Comparison of ENCODE assay signal across 13 cellular contexts in the genomic region with DNA sequence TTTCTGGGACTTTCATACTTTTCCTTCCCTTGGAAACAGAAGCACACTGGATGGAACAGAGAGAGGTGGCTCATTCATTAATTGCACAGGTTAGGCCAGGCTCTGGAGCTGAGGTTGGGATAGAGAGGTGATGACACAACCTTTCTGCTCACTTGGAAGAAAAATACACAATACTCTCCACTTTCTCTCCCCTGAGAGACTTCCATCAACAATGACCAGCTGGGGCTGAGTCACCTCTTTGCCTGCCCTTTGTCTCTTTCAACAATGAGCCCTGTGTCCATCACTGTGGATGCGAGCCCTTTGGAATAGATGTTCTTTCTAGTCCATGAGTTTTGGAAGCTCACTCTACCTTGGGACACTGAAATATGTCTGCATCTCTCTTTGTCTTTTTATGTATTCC. TPM values are rescaled to one million over a fixed set of nuclear protein-coding genes. Genes with fewer than 3 reads are reported as not detected.
DNase-seq lines count a peak whose midpoint lies in the region; ATAC-seq and TF ChIP-seq lines count a peak whose summit lies in the region.
"Had no signal": no experiment of that assay in that cellular context is flagged by ENCODE, and none has a peak within 500 bp of the region (broad histone marks: within the 10 kb centered on the region; RNA-seq: fewer than 3 reads in every experiment).

No MANE protein-coding gene starts in this region.

- no peak for TF ChIP-seq POLR2A in transverse colon (IDR thresholded peaks at IDR 0.05)

- no peaks in the 10 kb centered on the region for H3K9me3 ChIP-seq in transverse colon

- H3K4me3 Mint-ChIP-seq in immature natural killer cell, result no peak overlapping the region
- H3K4me3 Mint-ChIP-seq: activated naive CD8-positive, alpha-beta T cell; H9; WTC11 had no signal

- TF ChIP-seq CTCF in transverse colon (IDR thresholded peaks at IDR 0.05), result no peak

- in situ Hi-C loops in transverse colon (cut with MboI; ENCODE audit: low pct_ligation_motif_present in 1 of 4, low pct_unique_long_range_greater_than_20kb in 1 of 4, low sequenced_read_pairs in 3 of 4), result no loop called here

- H3K4me3 ChIP-seq in transverse colon, result no peak overlapping the region

- H3K36me3 ChIP-seq in transverse colon, result no peaks in the 10 kb centered on the region

- peak overlapping the region in 5 of 6 donors; percentile 45 to 100 (median 96) for H3K27ac Mint-ChIP-seq in immature natural killer cell
- H3K27ac Mint-ChIP-seq: activated naive CD8-positive, alpha-beta T cell; WTC11 had no signal

- no peak for ATAC-seq in HG03108 (IDR thresholded peaks at IDR 0.05; ENCODE audit: unreplicated experiment)
- ATAC-seq: WTC11 had no signal

- DNase-seq in DMS153 (lab: John Stamatoyannopoulos, UW) (peak; percentile 13), DMS153 treated with DMSO at 0.1 percent for 48 hours (lab: John Stamatoyannopoulos, UW; ENCODE audit: unreplicated experiment) (no peak), astrocyte of the hippocampus (ENCODE audit: low read depth, low spot score) (peak; percentile 63), immature natural killer cell (no peak), transverse colon (no peak), KG1 (lab: John Stamatoyannopoulos, UW) (no peak), NOMO-1 treated with dmso at 0.1 percent for 144 hours (lab: John Stamatoyannopoulos, UW; ENCODE audit: unreplicated experiment) (no peak)
- DNase-seq: H9; stimulated activated naive CD4-positive, alpha-beta T cell treated with Interleukin-2 at 50 U/mL for 16 hours had no signal

- peaks cover 40 to 93% (median 58%) of the 10 kb centered on the region in 4 donors for H3K4me1 ChIP-seq in transverse colon

- peak overlapping the region; percentile 82 to 90 (median 87) for H3K27ac ChIP-seq in transverse colon
- H3K27ac ChIP-seq: 22Rv1 had no signal

- H3K36me3 Mint-ChIP-seq in immature natural killer cell, result peaks cover 0 to 10% (median 3%) of the 10 kb centered on the region in 3 donors
- H3K36me3 Mint-ChIP-seq: WTC11 had no signal

- 50 to 88% methylated on average over 1 of the region's 1 CpG for WGBS in transverse colon (ENCODE audit: low coverage in 1 of 2), 2 donors

- H3K27me3 ChIP-seq in transverse colon, result no peaks in the 10 kb centered on the region

- TF ChIP-seq EP300 in transverse colon (IDR thresholded peaks at IDR 0.05; ENCODE audit: low read depth), result no peak

- H3K4me1 Mint-ChIP-seq in immature natural killer cell, result peaks cover 89 to 96% of the 10 kb centered on the region in 2 donors

- intact Hi-C loops in transverse colon (cut with DNase I; ENCODE audit: low total_unique reads), result no loop called here

- H3K27me3 Mint-ChIP-seq in immature natural killer cell (ENCODE audit: low read depth in 3 of 3), result peaks cover 5 to 14% (median 11%) of the 10 kb centered on the region in 3 donors
- H3K27me3 Mint-ChIP-seq: activated naive CD8-positive, alpha-beta T cell had no signal

- H3K9me3 Mint-ChIP-seq in immature natural killer cell, result no peaks in the 10 kb centered on the region
- H3K9me3 Mint-ChIP-seq: H9, WTC11 had no signal

RNA-seq across cellular contexts. Expression of a gene that starts 43.1 kb away (rescaled TPM):
- 10 to 100 TPM; 24.5 to 63.1 (median 36.8) TPM for polyA plus RNA-seq in immature natural killer cell
- total RNA-seq in transverse colon, result 100 to 1,000 TPM in 1 of 4 donors, 10 to 100 TPM in 3; 58.4 to 146 (median 79.6) TPM

Comparison
In these comparisons a context has a peak if more than half of its experiments do, and no peak if none do; other contexts are left out.
1. DNase-seq: peak in DMS153 (single experiment) and astrocyte of the hippocampus (single experiment); none in DMS153 treated with DMSO at 0.1 percent for 48 hours (single experiment), immature natural killer cell (0 of 3), transverse colon (single experiment), KG1 (single experiment) and NOMO-1 treated with dmso at 0.1 percent for 144 hours (single experiment).